In the genomic region with DNA sequence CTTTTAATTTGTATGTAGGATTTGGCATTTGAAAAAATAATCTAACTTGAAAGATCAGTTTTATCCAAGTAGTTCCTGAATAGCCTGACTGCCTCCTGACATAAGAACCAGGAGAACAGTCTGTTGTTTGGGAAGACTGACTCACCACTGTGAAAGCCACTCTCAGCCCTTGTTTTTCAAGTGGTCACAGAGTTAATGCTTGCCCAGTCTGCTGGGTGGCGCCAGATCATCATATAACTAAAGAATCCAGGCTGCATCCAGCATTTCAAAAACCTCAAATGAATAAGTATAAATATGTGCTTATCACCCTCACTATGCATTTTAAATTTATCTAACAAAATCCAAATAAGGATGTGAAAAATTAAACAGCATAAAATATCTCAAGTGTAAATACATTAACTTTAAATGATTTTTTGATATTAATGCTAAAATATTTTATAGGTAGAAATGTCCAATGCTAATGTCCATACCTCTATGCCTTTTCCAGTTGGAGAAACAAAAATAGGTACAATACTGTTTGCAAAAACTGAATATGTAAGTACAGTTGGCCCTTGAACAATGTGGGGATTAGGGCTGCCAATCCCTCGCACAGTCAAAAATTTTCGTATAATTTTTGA, we compare ENCODE assay signal across 8 cellular contexts. TPM values are rescaled to one million over a fixed set of nuclear protein-coding genes. Genes with fewer than 3 reads are reported as not detected.
DNase-seq lines count a peak whose midpoint lies in the region; ATAC-seq and TF ChIP-seq lines count a peak whose summit lies in the region.

No MANE protein-coding gene starts in this region.

- no peak overlapping the region for H3K4me2 ChIP-seq in hepatocyte

- no peak overlapping the region for H3K27ac ChIP-seq in hepatocyte
- no peak overlapping the region for H3K27ac ChIP-seq in CD4-positive, alpha-beta T cell (ENCODE audit: low read depth, low read length)

- TF ChIP-seq CTCF in hepatocyte (IDR thresholded peaks at IDR 0.05; ENCODE audit: poor library complexity): peak; percentile 70
- TF ChIP-seq CTCF in CD4-positive, alpha-beta T cell (IDR thresholded peaks at IDR 0.05): no peak

- H2AFZ ChIP-seq in hepatocyte: no peak overlapping the region

- H3K4me3 ChIP-seq in hepatocyte: no peak overlapping the region

- no peaks in the 10 kb centered on the region for H3K36me3 Mint-ChIP-seq in activated naive CD8-positive, alpha-beta T cell treated with anti-CD3 and anti-CD28 coated beads, Interleukin-2, amount 50 U/mL, for 24 hours (ENCODE audit: low read depth)
- no peaks in the 10 kb centered on the region for H3K36me3 Mint-ChIP-seq in CD4-positive, alpha-beta T cell (ENCODE audit: low read depth)

- no peaks in the 10 kb centered on the region for H3K36me3 ChIP-seq in hepatocyte (replicated peaks; ENCODE audit: insufficient read depth, low read depth)

- no peaks in the 10 kb centered on the region for H3K4me1 ChIP-seq in hepatocyte (ENCODE audit: insufficient read depth)

- H3K79me2 ChIP-seq in hepatocyte: no peaks in the 10 kb centered on the region

- H3K27ac Mint-ChIP-seq in activated naive CD8-positive, alpha-beta T cell treated with anti-CD3 and anti-CD28 coated beads, Interleukin-2, amount 50 U/mL, for 24 hours: no peak overlapping the region
- H3K27ac Mint-ChIP-seq in CD4-positive, alpha-beta T cell: no peak overlapping the region

- no peaks in the 10 kb centered on the region for H3K27me3 ChIP-seq in hepatocyte
- no peaks in the 10 kb centered on the region for H3K27me3 ChIP-seq in CD4-positive, alpha-beta T cell (ENCODE audit: control insufficient read depth, insufficient read depth, low read length)

- H3K27me3 Mint-ChIP-seq in activated naive CD8-positive, alpha-beta T cell treated with anti-CD3 and anti-CD28 coated beads, Interleukin-2, amount 50 U/mL, for 24 hours: no peaks in the 10 kb centered on the region
- H3K27me3 Mint-ChIP-seq in CD4-positive, alpha-beta T cell: no peaks in the 10 kb centered on the region

- H3K9me3 Mint-ChIP-seq in activated naive CD8-positive, alpha-beta T cell treated with anti-CD3 and anti-CD28 coated beads, Interleukin-2, amount 50 U/mL, for 24 hours: no peaks in the 10 kb centered on the region
- H3K9me3 Mint-ChIP-seq in CD4-positive, alpha-beta T cell: no peaks in the 10 kb centered on the region

- 67% methylated on average over 3 of the region's 3 CpGs for WGBS in hepatocyte (ENCODE audit: low lambda C conversion rate, missing lambda C conversion rate)

- POLR2A ChIA-PET in CD4-positive, alpha-beta T cell (lab: Charles Lee): no interaction called here

- DNase-seq in AML-193 (lab: John Stamatoyannopoulos, UW) (peak; percentile 71 to 78), NCI-H2081 (lab: John Stamatoyannopoulos, UW) (peak; percentile 74 to 80), hepatocyte (ENCODE audit: low spot score) (peak; percentile 80), stromal cell of bone marrow (ENCODE audit: low read depth) (peak; percentile 72)
- DNase-seq in activated naive CD8-positive, alpha-beta T cell treated with anti-CD3 and anti-CD28 coated beads, Interleukin-2, amount 50 U/mL, for 24 hours: peak; percentile 3
- DNase-seq in CD4-positive, alpha-beta T cell: no peak

- no peaks in the 10 kb centered on the region for H3K9me2 ChIP-seq in hepatocyte (replicated peaks; ENCODE audit: insufficient read depth)

- ATAC-seq in GM19463 (IDR thresholded peaks at IDR 0.05; ENCODE audit: unreplicated experiment): peak; percentile 49
- ATAC-seq in activated naive CD8-positive, alpha-beta T cell treated with anti-CD3 and anti-CD28 coated beads, Interleukin-2, amount 50 U/mL, for 24 hours: no peak
- ATAC-seq in CD4-positive, alpha-beta T cell (ENCODE audit: poor library complexity): no peak
- no peak for ATAC-seq in GM18861 (IDR thresholded peaks at IDR 0.05; ENCODE audit: unreplicated experiment)

- no peaks in the 10 kb centered on the region for H4K20me1 ChIP-seq in hepatocyte (ENCODE audit: insufficient read depth, poor library complexity, severe bottlenecking)

- CTCF ChIA-PET in CD4-positive, alpha-beta T cell (lab: Charles Lee): no interaction called here

- intact Hi-C loops in CD4-positive, alpha-beta T cell (cut with DNase I, micrococcal nuclease): no loop called here

- H3K9me3 ChIP-seq in hepatocyte (ENCODE audit: low read depth): no peaks in the 10 kb centered on the region
- H3K9me3 ChIP-seq in CD4-positive, alpha-beta T cell (ENCODE audit: control insufficient read depth, low read length): no peaks in the 10 kb centered on the region

- H3K4me3 Mint-ChIP-seq in activated naive CD8-positive, alpha-beta T cell treated with anti-CD3 and anti-CD28 coated beads, Interleukin-2, amount 50 U/mL, for 24 hours: no peak overlapping the region
- no peak overlapping the region for H3K4me3 Mint-ChIP-seq in CD4-positive, alpha-beta T cell

- H3K4me1 Mint-ChIP-seq in activated naive CD8-positive, alpha-beta T cell treated with anti-CD3 and anti-CD28 coated beads, Interleukin-2, amount 50 U/mL, for 24 hours: no peaks in the 10 kb centered on the region
- H3K4me1 Mint-ChIP-seq in CD4-positive, alpha-beta T cell (ENCODE audit: low read depth): no peaks in the 10 kb centered on the region

RNA-seq across cellular contexts. Expression of a gene that starts 26.9 kb away (rescaled TPM):
- total RNA-seq in hepatocyte: 1.6 TPM in 1 of 2 replicates, not detected in the other
- 0.16 TPM in 1 of 2 replicates, not detected in the other for polyA plus RNA-seq in hepatocyte
- total RNA-seq in CD4-positive, alpha-beta T cell: not detected

Comparison
In these comparisons a context has a peak if more than half of its experiments do, and no peak if none do; other contexts are left out.
1. DNase-seq: peak in AML-193 (2 of 2), NCI-H2081 (2 of 2), activated naive CD8-positive, alpha-beta T cell treated with anti-CD3 and anti-CD28 coated beads, Interleukin-2, amount 50 U/mL, for 24 hours (single experiment), hepatocyte (single experiment) and stromal cell of bone marrow (single experiment); none in CD4-positive, alpha-beta T cell (0 of 10).